In the genomic region with DNA sequence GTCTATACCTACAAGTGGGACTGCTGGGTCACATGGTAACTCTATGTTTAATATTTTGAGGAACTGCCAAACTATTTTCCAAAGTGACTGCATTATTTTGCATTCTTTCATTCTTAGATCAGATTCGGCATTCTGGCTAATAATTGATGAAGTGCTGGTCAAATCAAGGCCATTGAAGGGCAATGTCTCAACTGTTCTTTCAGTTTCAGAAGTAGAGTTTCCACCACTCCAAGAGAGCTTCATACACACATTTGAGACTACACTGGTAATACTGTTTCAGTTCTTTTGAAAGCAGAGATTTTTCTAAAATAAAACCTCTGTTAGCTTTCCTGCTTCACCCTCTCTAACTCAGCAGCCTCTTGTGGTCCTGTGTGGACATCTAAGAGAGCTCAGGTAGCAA, we compare ENCODE assay signal across 15 cellular contexts.
DNase-seq lines count a peak whose midpoint lies in the region; ATAC-seq and TF ChIP-seq lines count a peak whose summit lies in the region.
"Had no signal": no experiment of that assay in that cellular context is flagged by ENCODE, and none has a peak within 500 bp of the region (broad histone marks: within the 10 kb centered on the region; RNA-seq: fewer than 3 reads in every experiment).

No MANE protein-coding gene starts in this region.

- H3K27ac ChIP-seq in left ventricle myocardium inferior (replicated peaks) (peak overlapping the region; percentile 58), right atrium auricular region (no peak overlapping the region)
- H3K27ac ChIP-seq: 22Rv1, pancreas, SK-N-MC had no signal

- H3K9me3 ChIP-seq in left ventricle myocardium inferior (replicated peaks) (no peaks in the 10 kb centered on the region), right atrium auricular region (no peaks in the 10 kb centered on the region)
- H3K9me3 ChIP-seq: pancreas had no signal

- peaks cover 47% of the 10 kb centered on the region for H3K4me1 ChIP-seq in left ventricle myocardium inferior
- H3K4me1 ChIP-seq in right atrium auricular region = no peaks in the 10 kb centered on the region
- H3K4me1 ChIP-seq: pancreas had no signal

- intact Hi-C loops in left ventricle myocardium inferior (cut with micrococcal nuclease) = no loop called here

- DNase-seq in left ventricle myocardium inferior (no peak), right atrium auricular region (ENCODE audit: low spot score) (no peak), NCI-H2196 treated with DMSO at 0.1 percent for 48 hours (lab: John Stamatoyannopoulos, UW; ENCODE audit: unreplicated experiment) (no peak), foreskin fibroblast (no peak), NCI-H345 (lab: John Stamatoyannopoulos, UW) (no peak)
- no peak for DNase-seq in effector CD8-positive, alpha-beta T cell (lab: John Stamatoyannopoulos, UW)
- DNase-seq: activated CD4-positive, CD25-positive, alpha-beta regulatory T cell; NCI-H526 treated with DMSO at 0.1 percent for 48 hours; pancreas had no signal

- H3K36me3 ChIP-seq in left ventricle myocardium inferior = no peaks in the 10 kb centered on the region
- H3K36me3 ChIP-seq in right atrium auricular region = no peaks in the 10 kb centered on the region
- H3K36me3 ChIP-seq: pancreas had no signal

- H3K4me3 ChIP-seq in left ventricle myocardium inferior (no peak overlapping the region), right atrium auricular region (no peak overlapping the region), foreskin fibroblast (ENCODE audit: low read depth in 1 of 2, low read length in 2 of 2) (no peak overlapping the region)
- H3K4me3 ChIP-seq: lung, pancreas had no signal

- TF ChIP-seq CTCF in left ventricle myocardium inferior (IDR thresholded peaks at IDR 0.05; ENCODE audit: borderline replicate concordance) (no peak), right atrium auricular region (IDR thresholded peaks at IDR 0.05) (no peak), foreskin fibroblast (IDR thresholded peaks at IDR 0.05; ENCODE audit: low read depth, low read length) (no peak)

- H3K27me3 ChIP-seq in left ventricle myocardium inferior (ENCODE audit: low read depth) = peaks cover 10% of the 10 kb centered on the region
- no peaks in the 10 kb centered on the region for H3K27me3 ChIP-seq in right atrium auricular region
- H3K27me3 ChIP-seq: pancreas had no signal

- ATAC-seq in HG02623 (IDR thresholded peaks at IDR 0.05; ENCODE audit: unreplicated experiment) (peak; percentile 60), HG03378 (IDR thresholded peaks at IDR 0.05; ENCODE audit: unreplicated experiment) (peak; percentile 84)
- ATAC-seq: pancreas; stimulated activated effector memory CD8-positive, alpha-beta T cell treated with anti-CD3 and anti-CD28 coated beads, Interleukin-12 subunit alpha, Interleukin-12 subunit beta, amount 100 ng/mL, for 72 hours had no signal
